In the genomic region with DNA sequence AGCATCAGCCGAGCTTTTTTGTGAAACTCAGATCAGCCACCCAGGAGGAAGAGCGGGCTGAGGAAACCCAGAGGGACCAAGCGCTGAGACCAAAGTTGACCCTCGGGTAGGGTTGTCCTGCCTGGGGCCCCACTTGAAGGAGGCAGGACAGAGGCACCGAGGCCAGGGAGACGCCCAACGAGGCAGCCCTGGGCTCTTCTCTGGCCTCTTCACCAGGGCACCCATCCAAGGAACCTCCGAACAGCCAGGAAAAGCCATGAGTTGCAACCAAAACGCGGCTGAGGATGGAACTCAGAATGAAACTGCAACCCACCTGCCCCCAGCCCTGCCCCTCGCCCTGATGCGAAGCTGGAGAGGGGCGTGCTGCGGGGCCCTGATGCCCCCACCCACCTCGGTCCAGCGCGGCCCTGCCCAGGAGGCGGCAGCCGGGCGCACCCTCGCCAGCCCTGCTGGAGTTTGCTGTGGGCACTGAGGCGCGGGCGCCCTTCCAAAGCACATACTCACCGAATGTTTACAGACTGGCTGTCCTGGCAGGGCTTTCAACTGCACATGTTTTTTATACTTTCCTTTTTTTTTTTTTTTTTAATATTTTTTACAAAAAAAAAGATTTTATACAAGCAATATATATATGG, we compare ENCODE assay signal across 1 cellular context.
TF ChIP-seq lines count a peak whose summit lies in the region.

No MANE protein-coding gene starts in this region.

TF ChIP-seq in IMR-90, 13 proteins besides CTCF, POLR2A, EP300 and RAD21:
- no peak for TF ChIP-seq MXI1 (IDR thresholded peaks at IDR 0.05; ENCODE audit: borderline replicate concordance, low read depth, low read length)
- no peak for TF ChIP-seq BHLHE40 (IDR thresholded peaks at IDR 0.05; ENCODE audit: low read depth, low read length)
- no peak for TF ChIP-seq MAZ (IDR thresholded peaks at IDR 0.05; ENCODE audit: borderline replicate concordance, low read depth, low read length)
TF ChIP-seq in IMR-90: peak in this region for 0.
